ENCODE assay signal across 2 cellular contexts in genomic region chr18:60193780-60194179, GRCh38.
TF ChIP-seq lines count a peak whose summit lies in the region.

No MANE protein-coding gene starts in this region.

TF ChIP-seq in GM23338, 12 proteins besides CTCF, POLR2A, EP300 and RAD21 (continued from another document):
- TF ChIP-seq REST (IDR thresholded peaks at IDR 0.05; ENCODE audit: unreplicated experiment) (no peak), ZNF462 (CRISPR knock-in tag; IDR thresholded peaks at IDR 0.05) (no peak), CREB1 (CRISPR knock-in tag; IDR thresholded peaks at IDR 0.05; ENCODE audit: low read depth) (no peak), JUNB (IDR thresholded peaks at IDR 0.05; ENCODE audit: unreplicated experiment) (no peak)

TF ChIP-seq in WTC11, 78 proteins besides CTCF, POLR2A, EP300 and RAD21 (continued from another document):
- TF ChIP-seq FOXP4 (CRISPR knock-in tag; IDR thresholded peaks at IDR 0.05) (no peak), NFYB (CRISPR knock-in tag; conservative IDR thresholded peaks at IDR 0.05; ENCODE audit: low read depth) (no peak), HMGA2 (CRISPR knock-in tag; IDR thresholded peaks at IDR 0.05) (no peak), PRRX2 (CRISPR knock-in tag; IDR thresholded peaks at IDR 0.05) (no peak), RORB (CRISPR knock-in tag; IDR thresholded peaks at IDR 0.05) (no peak)
- TF ChIP-seq, protein P1, sequence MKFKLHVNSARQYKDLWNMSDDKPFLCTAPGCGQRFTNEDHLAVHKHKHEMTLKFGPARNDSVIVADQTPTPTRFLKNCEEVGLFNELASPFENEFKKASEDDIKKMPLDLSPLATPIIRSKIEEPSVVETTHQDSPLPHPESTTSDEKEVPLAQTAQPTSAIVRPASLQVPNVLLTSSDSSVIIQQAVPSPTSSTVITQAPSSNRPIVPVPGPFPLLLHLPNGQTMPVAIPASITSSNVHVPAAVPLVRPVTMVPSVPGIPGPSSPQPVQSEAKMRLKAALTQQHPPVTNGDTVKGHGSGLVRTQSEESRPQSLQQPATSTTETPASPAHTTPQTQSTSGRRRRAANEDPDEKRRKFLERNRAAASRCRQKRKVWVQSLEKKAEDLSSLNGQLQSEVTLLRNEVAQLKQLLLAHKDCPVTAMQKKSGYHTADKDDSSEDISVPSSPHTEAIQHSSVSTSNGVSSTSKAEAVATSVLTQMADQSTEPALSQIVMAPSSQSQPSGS (CRISPR knock-in tag; IDR thresholded peaks at IDR 0.05; ENCODE audit: borderline replicate concordance, low read depth) = no peak
